In genomic region chr5:141514330-141515111, GRCh38 we compare ENCODE assay signal across 8 cellular contexts. TPM values are rescaled to one million over a fixed set of nuclear protein-coding genes. Genes with fewer than 3 reads are reported as not detected.
A peak's percentile ranks its signal among the peaks of the same experiment; 100 is the strongest.
DNase-seq lines count a peak whose midpoint lies in the region; TF ChIP-seq lines count a peak whose summit lies in the region.

No MANE protein-coding gene starts in this region.

- intact Hi-C loops in sigmoid colon (cut with DNase I): no loop called here

- H3K4me2 ChIP-seq in H9 (ENCODE audit: insufficient read depth, insufficient read length, low read length): peak overlapping the region; percentile 91

- no peak overlapping the region for H3K9ac ChIP-seq in H9 (ENCODE audit: extremely low read depth, insufficient read length, low read length)

- H2AFZ ChIP-seq in H9 (ENCODE audit: low read length): no peak overlapping the region

- H2AK5ac ChIP-seq in H9 (ENCODE audit: insufficient read length, low read length): no peak overlapping the region

- no peak overlapping the region for H3K27ac ChIP-seq in H9 (ENCODE audit: insufficient read length, low read depth, low read length)
- peak overlapping the region; percentile 94 for H3K27ac ChIP-seq in SJCRH30
- H3K27ac ChIP-seq in sigmoid colon: peak overlapping the region; percentile 89 to 97 (median 92)

- H3K27me3 Mint-ChIP-seq in H9 (ENCODE audit: low read depth): peaks cover 3% of the 10 kb centered on the region; the same call in 1 of the 2 replicates

- H2BK15ac ChIP-seq in H9 (ENCODE audit: low read depth, low read length): no peak overlapping the region

- no peaks in the 10 kb centered on the region for H3K79me2 ChIP-seq in H9 (ENCODE audit: insufficient read depth, low read length)

- H2BK20ac ChIP-seq in H9 (ENCODE audit: low read depth, low read length, poor library complexity, severe bottlenecking): no peak overlapping the region

- H3K14ac ChIP-seq in H9 (ENCODE audit: insufficient read depth, low read length): peak overlapping the region; percentile 50; the same call in 1 of the 2 replicates

- TF ChIP-seq CTCF in H9 (conservative IDR thresholded peaks at IDR 0.05) (no peak), fibroblast of the aortic adventitia (IDR thresholded peaks at IDR 0.05; ENCODE audit: insufficient read depth, low read length) (no peak), sigmoid colon (IDR thresholded peaks at IDR 0.05) (no peak)

- H3K27ac Mint-ChIP-seq in H9: peak overlapping the region; percentile 96

- DNase-seq in ELF-1 (ENCODE audit: low read depth, low spot score) (peak; percentile 97), H9 (peak; percentile 89), SJCRH30 (peak; percentile 97 to 98), fibroblast of the aortic adventitia (ENCODE audit: low read depth) (peak; percentile 58), sigmoid colon (no peak), NOMO-1 treated with DMSO at 0.1 percent for 48 hours (lab: John Stamatoyannopoulos, UW; ENCODE audit: unreplicated experiment) (no peak), LoVo (ENCODE audit: low spot score) (no peak), GM19238 (ENCODE audit: insufficient read length, low spot score) (no peak)

- H4K5ac ChIP-seq in H9 (ENCODE audit: insufficient read length, low read depth, low read length): no peak overlapping the region

- H3K4ac ChIP-seq in H9 (ENCODE audit: low read depth, low read length): no peak overlapping the region

- no peak overlapping the region for H4K91ac ChIP-seq in H9 (ENCODE audit: insufficient read length, low read depth, low read length)

- H3K4me3 Mint-ChIP-seq in H9: peak overlapping the region; percentile 75 to 88

- no peaks in the 10 kb centered on the region for H3K79me1 ChIP-seq in H9 (ENCODE audit: insufficient read depth, low read depth, low read length, poor library complexity, severe bottlenecking)

- peaks cover 45% of the 10 kb centered on the region for H3K36me3 ChIP-seq in SJCRH30
- peaks cover 0 to 13% (median 6%) of the 10 kb centered on the region in 4 donors for H3K36me3 ChIP-seq in sigmoid colon

- no peak for TF ChIP-seq EP300 in sigmoid colon (IDR thresholded peaks at IDR 0.05)

- H4K8ac ChIP-seq in H9 (replicated peaks; ENCODE audit: insufficient read length, low read depth, low read length): no peak overlapping the region

- H2BK12ac ChIP-seq in H9 (ENCODE audit: insufficient read length, low read depth, low read length): no peak overlapping the region

- peak overlapping the region; percentile 55 for H3K18ac ChIP-seq in H9 (ENCODE audit: insufficient read length, low read depth, low read length)

- H3K4me1 Mint-ChIP-seq in H9: peaks cover 33 to 45% of the 10 kb centered on the region in 2 experiments

- H3K4me3 ChIP-seq in SJCRH30 (no peak overlapping the region), fibroblast of the aortic adventitia (ENCODE audit: low read depth, low read length) (peak overlapping the region; percentile 10), sigmoid colon (peak overlapping the region; percentile 50 to 72 (median 60))

- no peaks in the 10 kb centered on the region; the same call in 1 of the 2 replicates for H3K4me1 ChIP-seq in H9 (ENCODE audit: insufficient read depth, low read length)
- H3K4me1 ChIP-seq in SJCRH30: peaks cover 62% of the 10 kb centered on the region
- H3K4me1 ChIP-seq in sigmoid colon: peaks cover 0 to 43% (median 35%) of the 10 kb centered on the region in 4 donors

- H2BK120ac ChIP-seq in H9 (ENCODE audit: low read depth, low read length, poor library complexity, severe bottlenecking): no peak overlapping the region

- no peaks in the 10 kb centered on the region; a peak in 1 of 5 replicates for H3K9me3 Mint-ChIP-seq in H9

- H3K36me3 Mint-ChIP-seq in H9 (ENCODE audit: insufficient read depth in 1 of 3, low read depth in 3 of 3): peaks cover 20 to 51% (median 30%) of the 10 kb centered on the region in 3 experiments

- H3K23me2 ChIP-seq in H9 (ENCODE audit: insufficient read length, low read depth, low read length, poor library complexity, severe bottlenecking): peaks cover 17% of the 10 kb centered on the region

- H2BK5ac ChIP-seq in H9 (ENCODE audit: insufficient read length, low read length): no peak overlapping the region

- TF ChIP-seq POLR2A in sigmoid colon (IDR thresholded peaks at IDR 0.05): no peak

- H3K56ac ChIP-seq in H9 (ENCODE audit: insufficient read length, low read depth, low read length): no peak overlapping the region

- H3K27me3 ChIP-seq in H9 (ENCODE audit: insufficient read depth, low read length) (no peaks in the 10 kb centered on the region), SJCRH30 (no peaks in the 10 kb centered on the region), sigmoid colon (no peaks in the 10 kb centered on the region)

- peak overlapping the region; percentile 23 for H3T11ph ChIP-seq in H9 (ENCODE audit: low read length)

- no peak overlapping the region for H3K23ac ChIP-seq in H9 (ENCODE audit: insufficient read length, low read depth, low read length)

- H4K20me1 ChIP-seq in H9 (ENCODE audit: control insufficient read depth, insufficient read depth, insufficient read length): no peaks in the 10 kb centered on the region

- no peaks in the 10 kb centered on the region for H3K9me3 ChIP-seq in H9 (ENCODE audit: control insufficient read depth, low read depth, low read length)
- H3K9me3 ChIP-seq in SJCRH30 (replicated peaks): no peaks in the 10 kb centered on the region
- no peaks in the 10 kb centered on the region for H3K9me3 ChIP-seq in sigmoid colon

- WGBS in H9 (ENCODE audit: extremely low coverage, insufficient read length, low lambda C conversion rate): no CpG with 5 or more reads among the region's 6 CpGs
- WGBS in sigmoid colon, 2 donors: 76 to 79% methylated on average over 6 of the region's 6 CpGs

RNA-seq across cellular contexts. Expression of gene PCDHGC5, which starts 25.6 kb away (rescaled TPM):
- 0.57 and 0.66 TPM in 2 replicates for total RNA-seq in H9 (2021)
- 1.3 and 2.8 TPM in 2 replicates for total RNA-seq in SJCRH30 (2014; rRNA removed; shearing (Covaris generic))
- total RNA-seq in fibroblast of the aortic adventitia (ENCODE audit: low replicate concordance): 7.0 and 10.5 TPM in 2 replicates
- total RNA-seq in sigmoid colon: 1 to 10 TPM; 1.1 to 5.6 (median 3.6) TPM
- polyA plus RNA-seq in sigmoid colon: under 1 TPM in 2 of 3 donors, not detected in 1; 0.26 to 0.60 TPM

RNA-seq across cellular contexts. Expression of gene PCDHGC4, which starts 29.7 kb away (rescaled TPM):
- total RNA-seq in H9 (2021) (4.0 and 4.3 TPM in 2 replicates), fibroblast of the aortic adventitia (ENCODE audit: low replicate concordance) (2.5 and 5.2 TPM in 2 replicates), sigmoid colon (1 to 10 TPM; 2.5 to 8.6 (median 5.2) TPM)
- total RNA-seq in SJCRH30 (2014; rRNA removed; shearing (Covaris generic)): 3.4 and 3.6 TPM in 2 replicates
- polyA plus RNA-seq in sigmoid colon: under 1 TPM in 1 of 3 donors, not detected in 2; 0.47 TPM

RNA-seq across cellular contexts. Expression of gene PCDHGC3, which starts 38.8 kb away (rescaled TPM):
- total RNA-seq in H9 (2021) (19.8 and 22.6 TPM in 2 replicates), fibroblast of the aortic adventitia (ENCODE audit: low replicate concordance) (53.7 and 97.7 TPM in 2 replicates), sigmoid colon (10 to 100 TPM; 31.4 to 47.8 (median 39.4) TPM)
- total RNA-seq in SJCRH30 (2014; rRNA removed; shearing (Covaris generic)): 105 and 109 TPM in 2 replicates
- 10 to 100 TPM in 2 of 3 donors, 1 to 10 TPM in 1; 5.1 to 24.1 (median 23.4) TPM for polyA plus RNA-seq in sigmoid colon

Comparison
In these comparisons a context has a peak if more than half of its experiments do, and no peak if none do; other contexts are left out.
1. DNase-seq: peak in ELF-1 (single experiment), H9 (single experiment), SJCRH30 (2 of 2) and fibroblast of the aortic adventitia (single experiment); none in sigmoid colon (single experiment), NOMO-1 treated with DMSO at 0.1 percent for 48 hours (single experiment), LoVo (single experiment) and GM19238 (single experiment).